In genomic region chr19:58581227-58582141, GRCh38 we compare ENCODE assay signal across 8 cellular contexts. TPM values are rescaled to one million over a fixed set of nuclear protein-coding genes. Genes with fewer than 3 reads are reported as not detected.
DNase-seq lines count a peak whose midpoint lies in the region; ATAC-seq lines count a peak whose summit lies in the region.

No MANE protein-coding gene starts in this region.

- H3K9me3 Mint-ChIP-seq in activated CD8-positive, alpha-beta T cell treated with anti-CD3 and anti-CD28 coated beads, Interleukin-2, amount 10 ng/mL, durations not matched to agents 7 days and 5 days (ENCODE audit: insufficient read depth), result no peaks in the 10 kb centered on the region

- POLR2A ChIA-PET in activated CD8-positive, alpha-beta T cell treated with anti-CD3 and anti-CD28 coated beads, Interleukin-2, amount 10 ng/mL, durations not matched to agents 7 days and 5 days (lab: Charles Lee), result interaction anchor here (1.1 to 1.8 kb wide), 2 partner anchors 19 to 62 kb away, joined by 5 to 17 read pairs; partner anchors contain the start of gene ZBTB45

- peak overlapping the region; percentile 79 for H3K27ac Mint-ChIP-seq in activated CD8-positive, alpha-beta T cell treated with anti-CD3 and anti-CD28 coated beads, Interleukin-2, amount 10 ng/mL, durations not matched to agents 7 days and 5 days

- ATAC-seq in HG03108 (IDR thresholded peaks at IDR 0.05; ENCODE audit: unreplicated experiment), result peak; percentile 62
- ATAC-seq in activated CD8-positive, alpha-beta T cell treated with anti-CD3 and anti-CD28 coated beads, Interleukin-2, amount 10 ng/mL, durations not matched to agents 7 days and 5 days, result peak; percentile 94
- no peak for ATAC-seq in HG02571 (IDR thresholded peaks at IDR 0.05; ENCODE audit: unreplicated experiment)

- H3K36me3 Mint-ChIP-seq in activated CD8-positive, alpha-beta T cell treated with anti-CD3 and anti-CD28 coated beads, Interleukin-2, amount 10 ng/mL, durations not matched to agents 7 days and 5 days (ENCODE audit: low read depth), result peaks cover 15% of the 10 kb centered on the region

- peaks cover 21% of the 10 kb centered on the region for H3K4me1 Mint-ChIP-seq in activated CD8-positive, alpha-beta T cell treated with anti-CD3 and anti-CD28 coated beads, Interleukin-2, amount 10 ng/mL, durations not matched to agents 7 days and 5 days (ENCODE audit: low read depth)

- H3K27me3 Mint-ChIP-seq in activated CD8-positive, alpha-beta T cell treated with anti-CD3 and anti-CD28 coated beads, Interleukin-2, amount 10 ng/mL, durations not matched to agents 7 days and 5 days (ENCODE audit: low read depth), result no peaks in the 10 kb centered on the region

- no peak overlapping the region for H3K4me3 Mint-ChIP-seq in activated CD8-positive, alpha-beta T cell treated with anti-CD3 and anti-CD28 coated beads, Interleukin-2, amount 10 ng/mL, durations not matched to agents 7 days and 5 days

- CTCF ChIA-PET in activated CD8-positive, alpha-beta T cell treated with anti-CD3 and anti-CD28 coated beads, Interleukin-2, amount 10 ng/mL, durations not matched to agents 7 days and 5 days (lab: Charles Lee), result interaction anchor here (0.6 to 4.8 kb wide), 13 partner anchors 9 to 194 kb away, joined by 3 to 94 read pairs (median 7); partner anchors contain the start of genes CHMP2A, RPS5, TRIM28 and UBE2M

- peak; percentile 68 for DNase-seq in GM04504 (ENCODE audit: low read depth)
- peak; percentile 95 for DNase-seq in activated CD8-positive, alpha-beta T cell treated with anti-CD3 and anti-CD28 coated beads, Interleukin-2, amount 10 ng/mL, durations not matched to agents 7 days and 5 days
- DNase-seq in epidermal melanocyte (ENCODE audit: insufficient read length, low spot score), result peak; percentile 39
- DNase-seq in myocyte (ENCODE audit: low read depth), result peak; percentile 90
- DNase-seq in stimulated activated CD8-positive, alpha-beta memory T cell treated with anti-CD3 and anti-CD28 coated beads, Interleukin-7, amount 100 ng/mL, for 4 hours (ENCODE audit: low read depth in 2 of 2), result peak; percentile 79 to 81
- no peak for DNase-seq in KG1 (lab: John Stamatoyannopoulos, UW)

RNA-seq across cellular contexts. Expression of gene MZF1, which starts 8.3 kb away (rescaled TPM):
- total RNA-seq in activated CD8-positive, alpha-beta T cell treated with anti-CD3 and anti-CD28 coated beads, Interleukin-2, amount 10 ng/mL, durations not matched to agents 7 days and 5 days, result 10 to 100 TPM; 20.0 to 20.6 TPM
- 20.4 and 22.3 TPM in 2 replicates for total RNA-seq in myocyte
- polyA plus RNA-seq in myocyte (2012), result 24.7 TPM

RNA-seq across cellular contexts. Expression of gene UBE2M, which starts 23.1 kb away (rescaled TPM):
- total RNA-seq in activated CD8-positive, alpha-beta T cell treated with anti-CD3 and anti-CD28 coated beads, Interleukin-2, amount 10 ng/mL, durations not matched to agents 7 days and 5 days, result 10 to 100 TPM; 80.7 to 94.1 TPM
- 76.1 and 92.4 TPM in 2 replicates for total RNA-seq in myocyte
- polyA plus RNA-seq in myocyte (2012), result 130 TPM

RNA-seq across cellular contexts. Expression of gene CHMP2A, which starts 26.6 kb away (rescaled TPM):
- 100 to 1,000 TPM; 108 to 114 TPM for total RNA-seq in activated CD8-positive, alpha-beta T cell treated with anti-CD3 and anti-CD28 coated beads, Interleukin-2, amount 10 ng/mL, durations not matched to agents 7 days and 5 days
- total RNA-seq in myocyte, result 120 and 132 TPM in 2 replicates
- 260 TPM for polyA plus RNA-seq in myocyte (2012)

RNA-seq across cellular contexts. Expression of gene TRIM28, which starts 37.6 kb away (rescaled TPM):
- total RNA-seq in activated CD8-positive, alpha-beta T cell treated with anti-CD3 and anti-CD28 coated beads, Interleukin-2, amount 10 ng/mL, durations not matched to agents 7 days and 5 days, result 100 to 1,000 TPM; 476 to 528 TPM
- 238 and 268 TPM in 2 replicates for total RNA-seq in myocyte
- 331 TPM for polyA plus RNA-seq in myocyte (2012)
